ENCODE assay signal across 10 cellular contexts in the genomic region with DNA sequence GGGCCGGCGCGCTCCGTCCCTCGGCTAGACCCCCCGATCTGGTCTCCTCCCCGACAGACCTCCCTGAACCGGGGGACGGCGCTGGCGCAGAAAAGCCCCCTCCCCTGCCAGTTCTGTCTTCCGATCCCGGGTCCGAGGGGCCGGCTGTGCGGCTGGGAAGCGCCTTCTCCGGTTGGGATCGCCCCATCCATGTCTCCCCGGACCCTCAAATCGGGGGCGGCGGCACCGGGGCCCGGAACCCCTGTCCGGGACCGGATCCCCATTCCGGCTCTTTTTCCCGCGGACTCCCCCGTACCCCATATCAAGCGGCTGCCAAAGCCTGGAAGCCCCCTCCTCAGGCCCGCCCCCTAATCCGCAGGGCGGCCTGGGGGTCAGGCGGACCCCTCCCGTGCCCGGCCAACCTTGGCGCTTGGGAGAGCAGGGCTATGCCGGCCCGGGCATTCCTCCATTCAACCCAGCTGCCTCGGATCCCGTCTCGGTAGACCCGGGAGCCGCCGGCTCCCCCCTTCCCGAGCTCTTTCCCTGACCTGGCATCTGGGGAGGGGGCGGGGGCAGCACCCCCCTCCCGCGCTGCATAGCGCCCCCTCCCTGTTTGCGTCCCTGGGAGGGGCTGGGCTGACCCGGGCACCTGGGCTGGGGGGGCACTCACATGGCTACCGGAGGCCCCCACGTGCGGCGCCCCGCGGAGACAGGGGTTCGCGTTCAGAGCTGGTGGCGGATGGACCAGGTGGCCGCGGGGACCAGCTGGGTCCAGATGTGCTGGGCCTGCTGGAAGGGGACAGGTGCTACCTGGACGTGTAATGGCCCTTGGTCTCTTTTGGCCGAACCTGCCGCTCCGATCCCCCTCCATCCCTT. TPM values are rescaled to one million over a fixed set of nuclear protein-coding genes. Genes with fewer than 3 reads are reported as not detected.
DNase-seq lines count a peak whose midpoint lies in the region; ATAC-seq and TF ChIP-seq lines count a peak whose summit lies in the region.
"Had no signal": no experiment of that assay in that cellular context is flagged by ENCODE, and none has a peak within 500 bp of the region (broad histone marks: within the 10 kb centered on the region; RNA-seq: fewer than 3 reads in every experiment).

No MANE protein-coding gene starts in this region.

- H3K9me3 Mint-ChIP-seq in natural killer cell (no peaks in the 10 kb centered on the region), nephron progenitor cell (no peaks in the 10 kb centered on the region)
- no peaks in the 10 kb centered on the region for H3K9me3 Mint-ChIP-seq in natural killer cell treated with Interleukin-12 subunit alpha and Interleukin-12 subunit beta and Interleukin-15 and Interleukin-18, amount 100 ng/mL, for 72 hours

- H3K36me3 Mint-ChIP-seq in natural killer cell = no peaks in the 10 kb centered on the region
- H3K36me3 Mint-ChIP-seq in natural killer cell treated with Interleukin-12 subunit alpha and Interleukin-12 subunit beta and Interleukin-15 and Interleukin-18, amount 100 ng/mL, for 72 hours = no peaks in the 10 kb centered on the region
- no peaks in the 10 kb centered on the region for H3K36me3 Mint-ChIP-seq in nephron progenitor cell (ENCODE audit: low read depth)

- no peaks in the 10 kb centered on the region for H3K9me3 ChIP-seq in thyroid gland

- TF ChIP-seq CTCF in natural killer cell (IDR thresholded peaks at IDR 0.05) (no peak), nephron progenitor cell (IDR thresholded peaks at IDR 0.05) (no peak), thyroid gland (IDR thresholded peaks at IDR 0.05) (no peak)

- intact Hi-C loops in natural killer cell (cut with micrococcal nuclease) = no loop called here
- intact Hi-C loops in thyroid gland (cut with DNase I) = no loop called here

- H3K27ac ChIP-seq in cingulate gyrus (ENCODE audit: low read depth, low read length) (peak overlapping the region; percentile 47), thyroid gland (no peak overlapping the region)

- H3K4me1 Mint-ChIP-seq in natural killer cell = peaks cover 5 to 6% of the 10 kb centered on the region in 2 donors
- H3K4me1 Mint-ChIP-seq in natural killer cell treated with Interleukin-12 subunit alpha and Interleukin-12 subunit beta and Interleukin-15 and Interleukin-18, amount 100 ng/mL, for 72 hours (ENCODE audit: low read depth in 2 of 2) = peaks cover 0 to 3% of the 10 kb centered on the region in 2 donors
- peaks cover 9% of the 10 kb centered on the region for H3K4me1 Mint-ChIP-seq in nephron progenitor cell

- DNase-seq in natural killer cell (no peak), nephron progenitor cell (peak; percentile 38), HCEC 1CT (no peak), NOMO-1 treated with DMSO at 0.1 percent for 48 hours (lab: John Stamatoyannopoulos, UW; ENCODE audit: unreplicated experiment) (no peak), thyroid gland (no peak)
- no peak for DNase-seq in natural killer cell treated with Interleukin-12 subunit alpha and Interleukin-12 subunit beta and Interleukin-15 and Interleukin-18, amount 100 ng/mL, for 72 hours (ENCODE audit: low spot score)
- DNase-seq in activated CD4-positive, alpha-beta T cell treated with anti-CD3 and anti-CD28 coated beads, Interleukin-2, amount 50 U/mL, for 48 hours = no peak
- DNase-seq: activated CD4-positive, alpha-beta T cell treated with anti-CD3 and anti-CD28 coated beads for 48 hours; NCI-H2081 treated with DMSO at 0.1 percent for 48 hours had no signal

- peak overlapping the region; percentile 54 for H3K4me3 Mint-ChIP-seq in natural killer cell
- H3K4me3 Mint-ChIP-seq in natural killer cell treated with Interleukin-12 subunit alpha and Interleukin-12 subunit beta and Interleukin-15 and Interleukin-18, amount 100 ng/mL, for 72 hours = no peak overlapping the region
- H3K4me3 Mint-ChIP-seq in nephron progenitor cell = peak overlapping the region; percentile 65

- 3 to 6% methylated on average over 10 to 34 of the region's 69 CpGs for WGBS in thyroid gland, 2 donors

- no peaks in the 10 kb centered on the region for H3K36me3 ChIP-seq in thyroid gland

- H3K4me1 ChIP-seq in thyroid gland = peaks cover 8 to 12% of the 10 kb centered on the region in 2 donors

- H3K27ac Mint-ChIP-seq in natural killer cell (no peak overlapping the region), nephron progenitor cell (no peak overlapping the region)
- no peak overlapping the region for H3K27ac Mint-ChIP-seq in natural killer cell treated with Interleukin-12 subunit alpha and Interleukin-12 subunit beta and Interleukin-15 and Interleukin-18, amount 100 ng/mL, for 72 hours

- peak overlapping the region in 1 of 3 donors; percentile 19 for H3K4me3 ChIP-seq in thyroid gland (replicated peaks in 1 of 3)

- H3K27me3 ChIP-seq in thyroid gland = peaks cover 25% of the 10 kb centered on the region

- no peak for ATAC-seq in natural killer cell
- ATAC-seq in natural killer cell treated with Interleukin-12 subunit alpha and Interleukin-12 subunit beta and Interleukin-15 and Interleukin-18, amount 100 ng/mL, for 72 hours = no peak

- H3K27me3 Mint-ChIP-seq in natural killer cell (ENCODE audit: low read depth in 2 of 2) (peaks cover 58 to 62% of the 10 kb centered on the region in 2 donors), nephron progenitor cell (ENCODE audit: low read depth, poor library complexity) (peaks cover 96% of the 10 kb centered on the region)
- peaks cover 49 to 57% of the 10 kb centered on the region in 2 donors for H3K27me3 Mint-ChIP-seq in natural killer cell treated with Interleukin-12 subunit alpha and Interleukin-12 subunit beta and Interleukin-15 and Interleukin-18, amount 100 ng/mL, for 72 hours

- no peak for TF ChIP-seq POLR2A in thyroid gland (IDR thresholded peaks at IDR 0.05)

RNA-seq across cellular contexts. Expression of a gene that starts 0.6 kb away (rescaled TPM):
- total RNA-seq in natural killer cell = 10 to 100 TPM; 47.9 to 51.6 (median 51.2) TPM
- total RNA-seq in natural killer cell treated with Interleukin-12 subunit alpha and Interleukin-12 subunit beta and Interleukin-15 and Interleukin-18, amount 100 ng/mL, for 72 hours = 10 to 100 TPM; 43.3 to 70.7 TPM
- total RNA-seq in thyroid gland = 10 to 100 TPM; 29.3 to 52.4 (median 41.5) TPM
